In the genomic region with DNA sequence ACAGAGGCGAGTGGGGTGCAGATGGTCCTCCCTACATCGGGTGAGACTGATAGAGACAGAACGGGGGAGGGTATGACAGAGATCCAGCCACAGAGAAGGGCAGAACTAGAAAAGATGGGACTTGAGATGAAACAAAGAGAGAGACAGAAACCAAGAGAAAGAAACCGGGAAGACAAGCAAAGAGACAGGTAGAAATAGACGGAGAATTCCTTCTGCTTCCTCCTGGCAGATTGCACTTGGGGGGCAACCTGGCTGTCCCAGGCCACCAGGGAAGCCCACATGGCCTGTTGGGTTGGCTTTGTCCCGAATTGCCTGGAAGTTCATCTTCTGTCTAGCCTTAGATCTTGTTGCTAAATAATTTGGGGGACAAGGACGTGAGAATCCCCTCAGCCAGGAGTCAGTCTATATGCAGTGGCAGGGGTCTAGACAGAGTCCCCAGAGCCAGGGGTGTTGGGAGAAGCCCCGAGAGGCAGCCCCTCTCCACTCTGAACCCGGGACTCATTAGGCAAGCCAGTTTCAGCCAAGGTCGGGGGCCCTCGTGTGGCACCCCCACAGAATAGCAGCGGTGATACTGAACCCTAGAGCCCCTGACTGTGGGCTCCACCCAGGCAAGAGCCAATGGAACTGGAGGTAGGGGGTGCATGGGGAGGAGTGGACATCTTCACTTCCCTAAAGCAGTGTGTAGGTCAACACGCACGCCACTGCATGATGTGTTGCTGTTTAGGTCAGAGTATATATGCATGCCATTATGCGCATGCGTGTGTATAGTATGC, we compare ENCODE assay signal across 8 cellular contexts. TPM values are rescaled to one million over a fixed set of nuclear protein-coding genes. Genes with fewer than 3 reads are reported as not detected.
DNase-seq lines count a peak whose midpoint lies in the region; ATAC-seq and TF ChIP-seq lines count a peak whose summit lies in the region.

No MANE protein-coding gene starts in this region.

- no peak overlapping the region for H3K4me2 ChIP-seq in SK-N-SH

- no peak for TF ChIP-seq EP300 in SK-N-SH (IDR thresholded peaks at IDR 0.05; ENCODE audit: borderline replicate concordance in 1 of 2, low read depth in 1 of 2, low read length in 1 of 2)

- H3K4me1 ChIP-seq in right atrium auricular region (peaks cover 0 to 10% of the 10 kb centered on the region in 2 donors), SK-N-SH (ENCODE audit: control insufficient read depth in 1 of 2, insufficient read depth in 2 of 2, low read depth in 1 of 2, low read length in 1 of 2) (peaks cover 0 to 27% of the 10 kb centered on the region in 2 experiments; a peak in 1 of 4 replicates), liver (ENCODE audit: control insufficient read depth in 4 of 4, insufficient read depth in 4 of 4, low read length in 3 of 4) (peaks cover under 1 to 11% (median 8%) of the 10 kb centered on the region in 4 donors)

- no peaks in the 10 kb centered on the region for H3K79me2 ChIP-seq in SK-N-SH (ENCODE audit: insufficient read depth)

- TF ChIP-seq RAD21 in SK-N-SH (IDR thresholded peaks at IDR 0.05; ENCODE audit: low read length) (no peak), liver (IDR thresholded peaks at IDR 0.05) (peak; percentile 22 to 30)

- 60% methylated on average over 16 of the region's 16 CpGs for WGBS in SK-N-SH (ENCODE audit: low lambda C conversion rate)
- WGBS in liver: 46% methylated on average over 16 of the region's 16 CpGs

- peak; percentile 28 for ATAC-seq in Right ventricle myocardium inferior
- peak; percentile 37 for ATAC-seq in HG03095 (IDR thresholded peaks at IDR 0.05; ENCODE audit: unreplicated experiment)
- peak; percentile 45 for ATAC-seq in activated naive CD8-positive, alpha-beta T cell treated with anti-CD3 and anti-CD28 coated beads, Interleukin-2, amount 50 U/mL, for 24 hours

- peaks cover 0 to 3% of the 10 kb centered on the region in 2 donors for H3K27me3 ChIP-seq in right atrium auricular region
- 0 out of 2 replicates have a peak, but pooled peaks cover 14% of the 10 kb centered on the region for H3K27me3 ChIP-seq in SK-N-SH (ENCODE audit: insufficient read depth)
- no peaks in the 10 kb centered on the region for H3K27me3 ChIP-seq in liver (ENCODE audit: control insufficient read depth in 4 of 4, insufficient read depth in 4 of 4, low read length in 3 of 4)

- no peak for DNase-seq in Right ventricle myocardium inferior (ENCODE audit: missing footprints)
- no peak for DNase-seq in right atrium auricular region (ENCODE audit: low spot score)
- DNase-seq in SK-N-SH: peak; percentile 73
- peak; percentile 90 for DNase-seq in activated naive CD8-positive, alpha-beta T cell treated with anti-CD3 and anti-CD28 coated beads, Interleukin-2, amount 50 U/mL, for 24 hours
- peak; percentile 94 for DNase-seq in stimulated activated CD8-positive, alpha-beta memory T cell treated with anti-CD3 and anti-CD28 coated beads, Interleukin-4, amount 100 ng/mL, for 48 hours
- no peak for DNase-seq in RKO (ENCODE audit: low spot score)

- H3K27me3 Mint-ChIP-seq in activated naive CD8-positive, alpha-beta T cell treated with anti-CD3 and anti-CD28 coated beads, Interleukin-2, amount 50 U/mL, for 24 hours: peaks cover 15% of the 10 kb centered on the region

- peak in 1 of 2 donors; percentile 23 for TF ChIP-seq CTCF in right atrium auricular region (IDR thresholded peaks at IDR 0.05)
- peak; percentile 32; the same call in 1 of the 2 replicates for TF ChIP-seq CTCF in SK-N-SH (IDR thresholded peaks at IDR 0.05)
- peak; percentile 15 for TF ChIP-seq CTCF in liver (IDR thresholded peaks at IDR 0.05; ENCODE audit: low read depth, low read length, missing input control)

- H3K4me3 ChIP-seq in right atrium auricular region (no peak overlapping the region), SK-N-SH (ENCODE audit: low read depth in 2 of 2, low read length in 1 of 2) (peak overlapping the region in 1 of 2 experiments; percentile 23; a peak in 1 of 4 replicates), liver (ENCODE audit: low read depth in 1 of 3, low read length in 3 of 3) (no peak overlapping the region)

- H3K4me3 Mint-ChIP-seq in activated naive CD8-positive, alpha-beta T cell treated with anti-CD3 and anti-CD28 coated beads, Interleukin-2, amount 50 U/mL, for 24 hours: peak overlapping the region; percentile 99

- intact Hi-C loops in Right ventricle myocardium inferior (cut with DNase I): loop anchor here (10.0 kb wide), 1 partner anchor 86 kb away; the partner anchor contains the start of gene RNF43

- H3K36me3 ChIP-seq in right atrium auricular region (no peaks in the 10 kb centered on the region), SK-N-SH (replicated peaks in 1 of 2; ENCODE audit: control insufficient read depth in 1 of 2, insufficient read depth in 2 of 2, low read length in 1 of 2) (no peaks in the 10 kb centered on the region), liver (ENCODE audit: control insufficient read depth in 4 of 4, insufficient read depth in 3 of 4, low read depth in 1 of 4, low read length in 3 of 4) (no peaks in the 10 kb centered on the region)

- POLR2A ChIA-PET in SK-N-SH (lab: Yijun Ruan, JAX): interaction anchor here (1.6 kb wide), 1 partner anchor 7 kb away, joined by 4 read pairs; no protein-coding TSS in a partner anchor

- H3K36me3 Mint-ChIP-seq in activated naive CD8-positive, alpha-beta T cell treated with anti-CD3 and anti-CD28 coated beads, Interleukin-2, amount 50 U/mL, for 24 hours (ENCODE audit: low read depth): peaks cover 38% of the 10 kb centered on the region

- CTCF ChIA-PET in SK-N-SH (lab: Yijun Ruan, JAX): interaction anchor here (1.4 kb wide), 1 partner anchor 88 kb away, joined by 8 read pairs; the partner anchor contains the start of gene RNF43

- H3K4me1 Mint-ChIP-seq in activated naive CD8-positive, alpha-beta T cell treated with anti-CD3 and anti-CD28 coated beads, Interleukin-2, amount 50 U/mL, for 24 hours: peaks cover 75% of the 10 kb centered on the region

- no peaks in the 10 kb centered on the region for H3K9me3 Mint-ChIP-seq in activated naive CD8-positive, alpha-beta T cell treated with anti-CD3 and anti-CD28 coated beads, Interleukin-2, amount 50 U/mL, for 24 hours

- H4K20me1 ChIP-seq in SK-N-SH (ENCODE audit: insufficient read depth): no peaks in the 10 kb centered on the region

- H3K27ac ChIP-seq in right atrium auricular region (no peak overlapping the region), SK-N-SH (ENCODE audit: low read depth in 2 of 2, low read length in 1 of 2) (no peak overlapping the region; a peak in 1 of 4 replicates), liver (ENCODE audit: low read depth in 1 of 2, low read length in 2 of 2) (peak overlapping the region; percentile 54 to 69)

- H3F3A ChIP-seq in SK-N-SH (replicated peaks; ENCODE audit: insufficient read depth): no peaks in the 10 kb centered on the region

- H3K9ac ChIP-seq in SK-N-SH: no peak overlapping the region
- peak overlapping the region in 1 of 2 donors; percentile 32 for H3K9ac ChIP-seq in liver (ENCODE audit: low read depth in 1 of 2, low read length in 2 of 2)

- no peaks in the 10 kb centered on the region for H3K9me2 ChIP-seq in SK-N-SH

- H2AFZ ChIP-seq in SK-N-SH (ENCODE audit: low read depth): no peak overlapping the region

- H3K27ac Mint-ChIP-seq in activated naive CD8-positive, alpha-beta T cell treated with anti-CD3 and anti-CD28 coated beads, Interleukin-2, amount 50 U/mL, for 24 hours: peak overlapping the region; percentile 98

- H3K9me3 ChIP-seq in right atrium auricular region (no peaks in the 10 kb centered on the region), SK-N-SH (no peaks in the 10 kb centered on the region), liver (ENCODE audit: control insufficient read depth in 4 of 4, low read length in 3 of 4) (no peaks in the 10 kb centered on the region)

TF ChIP-seq in SK-N-SH, 30 proteins besides CTCF, POLR2A, EP300 and RAD21 (continues in another document):
- TF ChIP-seq SIN3A (IDR thresholded peaks at IDR 0.05; ENCODE audit: borderline replicate concordance, low read depth, low read length) (no peak), NRF1 (IDR thresholded peaks at IDR 0.05; ENCODE audit: low read depth, low read length) (no peak), ELF1 (IDR thresholded peaks at IDR 0.05) (no peak), YY1 (IDR thresholded peaks at IDR 0.05; ENCODE audit: low read depth) (no peak), FOXJ3 (CRISPR knock-in tag; IDR thresholded peaks at IDR 0.05) (no peak)

TF ChIP-seq in liver, 16 proteins besides CTCF, POLR2A, EP300 and RAD21 (continues in another document):
- TF ChIP-seq RXRA (IDR thresholded peaks at IDR 0.05): no peak

RNA-seq across cellular contexts. Expression of gene TSPOAP1, which starts 0.6 kb away (rescaled TPM):
- total RNA-seq in Right ventricle myocardium inferior: 12.1 TPM
- 1 to 10 TPM; 6.1 to 8.5 TPM for total RNA-seq in right atrium auricular region
- polyA plus RNA-seq in SK-N-SH (2012; rRNA removed): 0.79 and 1.9 TPM in 2 replicates
- 0.28 and 0.97 TPM in 2 replicates for polyA plus RNA-seq in SK-N-SH (2012; cell fraction: cytosol; rRNA removed)
- 4.8 and 8.3 TPM in 2 replicates for polyA plus RNA-seq in SK-N-SH (2012; cell fraction: nucleus; rRNA removed)
- total RNA-seq in liver: 1 to 10 TPM; 2.0 to 4.6 TPM
- 1 to 10 TPM; 1.5 to 3.1 TPM for polyA plus RNA-seq in liver

RNA-seq across cellular contexts. Expression of gene SUPT4H1, which starts 22.8 kb away (rescaled TPM):
- total RNA-seq in Right ventricle myocardium inferior (58.2 TPM), right atrium auricular region (10 to 100 TPM; 50.0 to 51.4 TPM), liver (10 to 100 TPM; 23.3 to 48.1 TPM)
- polyA plus RNA-seq in SK-N-SH (2012; rRNA removed) (165 and 205 TPM in 2 replicates), liver (10 to 100 TPM; 32.8 to 59.1 TPM)
- 216 and 229 TPM in 2 replicates for polyA plus RNA-seq in SK-N-SH (2012; cell fraction: cytosol; rRNA removed)
- 54.9 and 92.8 TPM in 2 replicates for polyA plus RNA-seq in SK-N-SH (2012; cell fraction: nucleus; rRNA removed)

RNA-seq across cellular contexts. Expression of gene MPO, which starts 48.5 kb away (rescaled TPM):
- total RNA-seq in Right ventricle myocardium inferior (0.08 TPM), right atrium auricular region (under 1 TPM; 0.12 to 0.30 TPM), liver (100 to 1,000 TPM in 1 of 2 donors, under 1 TPM in 1; 0.17 to 221 TPM)
- polyA plus RNA-seq in SK-N-SH (2012; rRNA removed) (not detected in 2 replicates), liver (under 1 TPM; 0.14 to 0.87 TPM)
- polyA plus RNA-seq in SK-N-SH (2012; cell fraction: cytosol; rRNA removed): not detected in 2 replicates
- not detected in 2 replicates for polyA plus RNA-seq in SK-N-SH (2012; cell fraction: nucleus; rRNA removed)

Comparison
In these comparisons a context has a peak if more than half of its experiments do, and no peak if none do; other contexts are left out.
1. DNase-seq: peak in SK-N-SH (single experiment), activated naive CD8-positive, alpha-beta T cell treated with anti-CD3 and anti-CD28 coated beads, Interleukin-2, amount 50 U/mL, for 24 hours (single experiment) and stimulated activated CD8-positive, alpha-beta memory T cell treated with anti-CD3 and anti-CD28 coated beads, Interleukin-4, amount 100 ng/mL, for 48 hours (single experiment); none in Right ventricle myocardium inferior (single experiment), right atrium auricular region (single experiment) and RKO (single experiment).
2. H3K27ac ChIP-seq: peak in liver (2 of 2); none in right atrium auricular region (0 of 2) and SK-N-SH (0 of 2).
3. Peak in every context shown above with its lines, with median percentiles within 50 percentile points of each other: ATAC-seq.